Comparison of ENCODE assay signal across 1 cellular context in genomic region chr2:167292430-167293171, GRCh38.
TF ChIP-seq lines count a peak whose summit lies in the region.

TSS of gene B3GALT1 (plus strand) at chr2:167293001.

TF ChIP-seq in HepG2, 621 proteins besides CTCF, POLR2A, EP300 and RAD21 (continued from another document and continues in another):
- no peak for TF ChIP-seq GRHL1 (CRISPR knock-in tag; conservative IDR thresholded peaks at IDR 0.05)
- 0 out of 2 replicates have a peak, but pooled peaks have one; percentile 52 for TF ChIP-seq ZNF605 (CRISPR knock-in tag; IDR thresholded peaks at IDR 0.05)
- peak; percentile 48; the same call in 1 of the 2 replicates for TF ChIP-seq ARID4A (CRISPR knock-in tag; IDR thresholded peaks at IDR 0.05; ENCODE audit: borderline replicate concordance)
- no peak for TF ChIP-seq KLF6 (CRISPR knock-in tag; IDR thresholded peaks at IDR 0.05)
- TF ChIP-seq ZNF276 (CRISPR knock-in tag; IDR thresholded peaks at IDR 0.05; ENCODE audit: low read depth): no peak; the same call in 1 of the 2 replicates
- 0 out of 2 replicates have a peak, but pooled peaks have one; percentile 55 for TF ChIP-seq ZNF710 (CRISPR knock-in tag; IDR thresholded peaks at IDR 0.05; ENCODE audit: borderline replicate concordance)
- TF ChIP-seq ZNF737 (CRISPR knock-in tag; IDR thresholded peaks at IDR 0.05; ENCODE audit: borderline replicate concordance): no peak
- 0 out of 2 replicates have a peak, but pooled peaks have one; percentile 82 for TF ChIP-seq ZNF33B (CRISPR knock-in tag; IDR thresholded peaks at IDR 0.05)
- TF ChIP-seq ZBTB39 (CRISPR knock-in tag; IDR thresholded peaks at IDR 0.05): no peak
- no peak for TF ChIP-seq ZKSCAN8 (CRISPR knock-in tag; IDR thresholded peaks at IDR 0.05; ENCODE audit: borderline replicate concordance)
- 0 out of 2 replicates have a peak, but pooled peaks have one; percentile 35 for TF ChIP-seq SAFB2 (CRISPR knock-in tag; IDR thresholded peaks at IDR 0.05; ENCODE audit: borderline replicate concordance, low read depth)
- no peak for TF ChIP-seq NFE2L1 (CRISPR knock-in tag; IDR thresholded peaks at IDR 0.05; ENCODE audit: borderline replicate concordance)
- TF ChIP-seq SPEN (CRISPR knock-in tag; IDR thresholded peaks at IDR 0.05; ENCODE audit: low read depth): peak; percentile 68
- no peak for TF ChIP-seq ZNF713 (CRISPR knock-in tag; IDR thresholded peaks at IDR 0.05)
- no peak for TF ChIP-seq NR2F1 (CRISPR knock-in tag; IDR thresholded peaks at IDR 0.05)
- TF ChIP-seq ZBTB7A (CRISPR knock-in tag; IDR thresholded peaks at IDR 0.05): no peak
- TF ChIP-seq ZBTB10 (CRISPR knock-in tag; IDR thresholded peaks at IDR 0.05; ENCODE audit: borderline replicate concordance): 0 out of 2 replicates have a peak, but pooled peaks have one; percentile 29
- TF ChIP-seq ZNF747 (CRISPR knock-in tag; IDR thresholded peaks at IDR 0.05; ENCODE audit: borderline replicate concordance): no peak
- no peak for TF ChIP-seq ETS1 (CRISPR knock-in tag; IDR thresholded peaks at IDR 0.05)
- TF ChIP-seq RORA (CRISPR knock-in tag; IDR thresholded peaks at IDR 0.05): no peak
- TF ChIP-seq HNRNPUL1 (IDR thresholded peaks at IDR 0.05; ENCODE audit: low read depth, low read length): no peak
- TF ChIP-seq GPN1 (CRISPR knock-in tag; IDR thresholded peaks at IDR 0.05; ENCODE audit: borderline replicate concordance): no peak
- TF ChIP-seq ZBTB34 (CRISPR knock-in tag; IDR thresholded peaks at IDR 0.05): no peak
- no peak for TF ChIP-seq SMYD3 (CRISPR knock-in tag; IDR thresholded peaks at IDR 0.05)
- no peak for TF ChIP-seq SOX13 (IDR thresholded peaks at IDR 0.05)
- 0 out of 4 replicates have a peak, but pooled peaks of 1 of the 2 experiments have one; percentile 1 for TF ChIP-seq SOX13 (CRISPR knock-in tag; conservative IDR thresholded peaks at IDR 0.05 in 1 of 2, IDR thresholded peaks at IDR 0.05 in 1 of 2)
- TF ChIP-seq MXD3 (CRISPR knock-in tag; IDR thresholded peaks at IDR 0.05): peak; percentile 63; the same call in 1 of the 2 replicates
- TF ChIP-seq ZNF556 (CRISPR knock-in tag; IDR thresholded peaks at IDR 0.05; ENCODE audit: borderline replicate concordance): peak; percentile 62; the same call in 1 of the 2 replicates
- TF ChIP-seq CREB1 (IDR thresholded peaks at IDR 0.05): 0 out of 2 replicates have a peak, but pooled peaks have one; percentile 6
- no peak for TF ChIP-seq CREB1 (CRISPR knock-in tag; IDR thresholded peaks at IDR 0.05)
- peak; percentile 69 for TF ChIP-seq HNRNPK (IDR thresholded peaks at IDR 0.05; ENCODE audit: low read depth, low read length, poor library complexity, severe bottlenecking)
- TF ChIP-seq NCOA1 (CRISPR knock-in tag; IDR thresholded peaks at IDR 0.05): no peak
- no peak for TF ChIP-seq SRSF4 (IDR thresholded peaks at IDR 0.05; ENCODE audit: low read depth, low read length, poor library complexity, severe bottlenecking)
- no peak for TF ChIP-seq ZNF441 (CRISPR knock-in tag; IDR thresholded peaks at IDR 0.05; ENCODE audit: borderline replicate concordance)
- TF ChIP-seq E2F1 (CRISPR knock-in tag; IDR thresholded peaks at IDR 0.05): no peak
- no peak for TF ChIP-seq PAF1 (CRISPR knock-in tag; IDR thresholded peaks at IDR 0.05)
- TF ChIP-seq BATF2 (CRISPR knock-in tag; IDR thresholded peaks at IDR 0.05): no peak
- 0 out of 2 replicates have a peak, but pooled peaks have one; percentile 16 for TF ChIP-seq ETV6 (CRISPR knock-in tag; conservative IDR thresholded peaks at IDR 0.05)
- TF ChIP-seq ZMYM3 (CRISPR knock-in tag; IDR thresholded peaks at IDR 0.05): no peak
- no peak for TF ChIP-seq PCBP2 (optimal IDR thresholded peaks at IDR 0.05; ENCODE audit: low read depth, low read length, poor library complexity, severe bottlenecking)
- TF ChIP-seq ZNF850 (CRISPR knock-in tag; conservative IDR thresholded peaks at IDR 0.05): no peak
